ENCODE assay signal across 25 cellular contexts in genomic region chr2:126307740-126308139, GRCh38.
"Had no signal": no experiment of that assay in that cellular context is flagged by ENCODE, and none has a peak within 500 bp of the region (broad histone marks: within the 10 kb centered on the region; RNA-seq: fewer than 3 reads in every experiment).

No MANE protein-coding gene starts in this region.

- H3K36me3 ChIP-seq: sigmoid colon, WERI-Rb-1 had no signal

- H3K9me3 Mint-ChIP-seq: activated naive CD4-positive, alpha-beta T cell treated with anti-CD3 and anti-CD28 coated beads, Interleukin-2, amount 50 U/mL, for 72 hours; activated T-helper 1 cell treated with anti-CD3 and anti-CD28 coated beads, Interleukin-12 subunit alpha, Interleukin-12 subunit beta, Interleukin-2, Interleukin-4 antibody, amounts not matched to agents 30 ng/mL and 10 ng/mL and 1 ng/mL, durations not matched to agents 14 hours and 24 hours and 36 hours; neural crest cell; stimulated activated naive B cell treated with anti-CD40 and anti-IgM and Interleukin-4, amounts not matched to agents 10 μg/mL and 1 μg/mL and 100 μg/mL, for 72 hours; type B pancreatic cell had no signal

- H3K4me3 ChIP-seq: hepatocyte, lung, sigmoid colon, smooth muscle cell had no signal

- H3K27me3 ChIP-seq: hepatocyte, sigmoid colon had no signal

- FAIRE-seq: astrocyte had no signal

- H3K27ac ChIP-seq: hepatocyte, sigmoid colon, WERI-Rb-1 had no signal

- H3K27me3 Mint-ChIP-seq: stimulated activated naive B cell treated with anti-CD40 and anti-IgM and Interleukin-4, amounts not matched to agents 10 μg/mL and 1 μg/mL and 100 μg/mL, for 72 hours had no signal

- H3K4me2 ChIP-seq: hepatocyte, smooth muscle cell had no signal

- DNase-seq: activated CD4-positive, alpha-beta T cell treated with anti-CD3 and anti-CD28 coated beads for 1 hour; activated CD4-positive, alpha-beta T cell treated with anti-CD3 and anti-CD28 coated beads, Interleukin-2, amount 50 U/mL, for 1 hour; activated CD8-positive, alpha-beta T cell treated with anti-CD3 and anti-CD28 coated beads, Interleukin-2, amount 10 ng/mL, durations not matched to agents 7 days and 5 days; activated gamma-delta T cell; central memory CD4-positive, alpha-beta T cell; dermis blood vessel endothelial cell; effector CD8-positive, alpha-beta T cell; foreskin melanocyte; glutamatergic neuron; immature natural killer cell; naive thymus-derived CD4-positive, alpha-beta T cell; sigmoid colon; stimulated activated CD4-positive, alpha-beta T cell treated with anti-CD3 and anti-CD28 coated beads, Interleukin-15, amount 100 ng/mL, for 24 hours; stimulated activated CD8-positive, alpha-beta memory T cell treated with anti-CD3 and anti-CD28 coated beads, Interleukin-4, amount 100 ng/mL, for 48 hours; stimulated activated naive B cell treated with anti-CD40 and anti-IgM and Interleukin-4, amounts not matched to agents 10 μg/mL and 1 μg/mL and 100 μg/mL, for 72 hours; WERI-Rb-1 had no signal

- ATAC-seq: activated CD8-positive, alpha-beta T cell treated with anti-CD3 and anti-CD28 coated beads, Interleukin-2, amount 10 ng/mL, durations not matched to agents 7 days and 5 days; activated naive CD4-positive, alpha-beta T cell treated with anti-CD3 and anti-CD28 coated beads, Interleukin-2, amount 50 U/mL, for 72 hours; left lobe of liver; naive thymus-derived CD4-positive, alpha-beta T cell; stimulated activated naive B cell treated with anti-CD40 and anti-IgM and Interleukin-4, amounts not matched to agents 10 μg/mL and 1 μg/mL and 100 μg/mL, for 72 hours had no signal

- H3K4me3 Mint-ChIP-seq: activated CD8-positive, alpha-beta T cell treated with anti-CD3 and anti-CD28 coated beads, Interleukin-2, amount 10 ng/mL, durations not matched to agents 7 days and 5 days; activated T-helper 1 cell treated with anti-CD3 and anti-CD28 coated beads, Interleukin-12 subunit alpha, Interleukin-12 subunit beta, Interleukin-2, Interleukin-4 antibody, amounts not matched to agents 30 ng/mL and 10 ng/mL and 1 ng/mL, durations not matched to agents 14 hours and 24 hours and 36 hours; neural crest cell; stimulated activated naive B cell treated with anti-CD40 and anti-IgM and Interleukin-4, amounts not matched to agents 10 μg/mL and 1 μg/mL and 100 μg/mL, for 72 hours; type B pancreatic cell had no signal

- H3K9me3 ChIP-seq: sigmoid colon had no signal

- H3K4me1 ChIP-seq: sigmoid colon had no signal

- H3K27ac Mint-ChIP-seq: activated CD8-positive, alpha-beta T cell treated with anti-CD3 and anti-CD28 coated beads, Interleukin-2, amount 10 ng/mL, durations not matched to agents 7 days and 5 days; activated naive CD4-positive, alpha-beta T cell treated with anti-CD3 and anti-CD28 coated beads, Interleukin-2, amount 50 U/mL, for 72 hours; activated T-helper 1 cell treated with anti-CD3 and anti-CD28 coated beads, Interleukin-12 subunit alpha, Interleukin-12 subunit beta, Interleukin-2, Interleukin-4 antibody, amounts not matched to agents 30 ng/mL and 10 ng/mL and 1 ng/mL, durations not matched to agents 14 hours and 24 hours and 36 hours; immature natural killer cell; naive thymus-derived CD4-positive, alpha-beta T cell; stimulated activated naive B cell treated with anti-CD40 and anti-IgM and Interleukin-4, amounts not matched to agents 10 μg/mL and 1 μg/mL and 100 μg/mL, for 72 hours; type B pancreatic cell had no signal

- H3K79me2 ChIP-seq: hepatocyte had no signal

- H2AFZ ChIP-seq: hepatocyte had no signal

- H3K36me3 Mint-ChIP-seq: activated naive CD4-positive, alpha-beta T cell treated with anti-CD3 and anti-CD28 coated beads, Interleukin-2, amount 50 U/mL, for 72 hours; immature natural killer cell; naive thymus-derived CD4-positive, alpha-beta T cell; stimulated activated naive B cell treated with anti-CD40 and anti-IgM and Interleukin-4, amounts not matched to agents 10 μg/mL and 1 μg/mL and 100 μg/mL, for 72 hours; type B pancreatic cell had no signal

- H3K4me1 Mint-ChIP-seq: immature natural killer cell; naive thymus-derived CD4-positive, alpha-beta T cell; stimulated activated naive B cell treated with anti-CD40 and anti-IgM and Interleukin-4, amounts not matched to agents 10 μg/mL and 1 μg/mL and 100 μg/mL, for 72 hours had no signal
